Comparison of ENCODE assay signal across 1 cellular context in genomic region chr6:7697820-7698623, GRCh38.
TF ChIP-seq lines count a peak whose summit lies in the region.

No MANE protein-coding gene starts in this region.

TF ChIP-seq in HepG2, 621 proteins besides CTCF, POLR2A, EP300 and RAD21 (continued from another document and continues in another):
- TF ChIP-seq HMGXB3 (CRISPR knock-in tag; IDR thresholded peaks at IDR 0.05; ENCODE audit: borderline replicate concordance) (0 out of 2 replicates have a peak, but pooled peaks have one; percentile 59), ZNF451 (CRISPR knock-in tag; IDR thresholded peaks at IDR 0.05) (no peak), BATF2 (CRISPR knock-in tag; IDR thresholded peaks at IDR 0.05) (no peak), ESRRA (CRISPR knock-in tag; IDR thresholded peaks at IDR 0.05; ENCODE audit: low read depth) (no peak; the same call in 1 of the 2 replicates), KLF16 (CRISPR knock-in tag; IDR thresholded peaks at IDR 0.05) (peak in 1 of 2 experiments; percentile 92; a peak in 2 of 4 replicates), RCOR2 (CRISPR knock-in tag; IDR thresholded peaks at IDR 0.05) (peak; percentile 75; the same call in 1 of the 2 replicates), ZBTB37 (CRISPR knock-in tag; IDR thresholded peaks at IDR 0.05) (no peak; the same call in 1 of the 2 replicates), ZNF572 (CRISPR knock-in tag; IDR thresholded peaks at IDR 0.05) (no peak), ZNF136 (CRISPR knock-in tag; IDR thresholded peaks at IDR 0.05; ENCODE audit: low read depth) (no peak), NFKBIZ (CRISPR knock-in tag; IDR thresholded peaks at IDR 0.05) (peak; percentile 63; the same call in 1 of the 2 replicates), HNF1A (IDR thresholded peaks at IDR 0.05; ENCODE audit: low read depth) (no peak), HNF1A (CRISPR knock-in tag; IDR thresholded peaks at IDR 0.05; ENCODE audit: borderline replicate concordance) (no peak), ZSCAN21 (CRISPR knock-in tag; IDR thresholded peaks at IDR 0.05; ENCODE audit: borderline replicate concordance) (no peak), FOXP1 (IDR thresholded peaks at IDR 0.05) (no peak), FOXP1 (CRISPR knock-in tag; IDR thresholded peaks at IDR 0.05) (peak; percentile 50), ZNF331 (CRISPR knock-in tag; IDR thresholded peaks at IDR 0.05) (peak; percentile 66; the same call in 1 of the 2 replicates), ZNF761 (CRISPR knock-in tag; conservative IDR thresholded peaks at IDR 0.05) (no peak), PLRG1 (conservative IDR thresholded peaks at IDR 0.05) (no peak), RAD51 (IDR thresholded peaks at IDR 0.05; ENCODE audit: borderline replicate concordance) (no peak), CSRNP1 (CRISPR knock-in tag; IDR thresholded peaks at IDR 0.05) (no peak), CREBL2 (CRISPR knock-in tag; IDR thresholded peaks at IDR 0.05; ENCODE audit: borderline replicate concordance) (no peak), POLR2G (IDR thresholded peaks at IDR 0.05; ENCODE audit: low read depth, low read length) (no peak), ZNF253 (CRISPR knock-in tag; IDR thresholded peaks at IDR 0.05; ENCODE audit: borderline replicate concordance) (no peak), ZNF562 (CRISPR knock-in tag; IDR thresholded peaks at IDR 0.05; ENCODE audit: borderline replicate concordance) (no peak), ZNF432 (CRISPR knock-in tag; IDR thresholded peaks at IDR 0.05; ENCODE audit: borderline replicate concordance) (no peak), ISL2 (CRISPR knock-in tag; IDR thresholded peaks at IDR 0.05) (peak; percentile 39; the same call in 1 of the 2 replicates), ZNF816 (CRISPR knock-in tag; IDR thresholded peaks at IDR 0.05; ENCODE audit: borderline replicate concordance) (peak; percentile 40; the same call in 1 of the 2 replicates), ZGPAT (CRISPR knock-in tag; IDR thresholded peaks at IDR 0.05) (peak; percentile 95), ZC3H4 (CRISPR knock-in tag; IDR thresholded peaks at IDR 0.05; ENCODE audit: borderline replicate concordance) (no peak), MED1 (CRISPR knock-in tag; IDR thresholded peaks at IDR 0.05) (peak; percentile 54), CENPX (CRISPR knock-in tag; IDR thresholded peaks at IDR 0.05) (no peak), AKAP8 (CRISPR knock-in tag; IDR thresholded peaks at IDR 0.05) (no peak), HNF4G (IDR thresholded peaks at IDR 0.05; ENCODE audit: borderline replicate concordance, low read depth, low read length) (no peak), HNF4G (CRISPR knock-in tag; IDR thresholded peaks at IDR 0.05; ENCODE audit: borderline replicate concordance, low read depth) (no peak), ZNF549 (CRISPR knock-in tag; IDR thresholded peaks at IDR 0.05) (no peak), JUNB (CRISPR knock-in tag; IDR thresholded peaks at IDR 0.05; ENCODE audit: borderline replicate concordance) (no peak), NFIB (CRISPR knock-in tag; IDR thresholded peaks at IDR 0.05; ENCODE audit: borderline replicate concordance) (no peak), ZNF609 (CRISPR knock-in tag; IDR thresholded peaks at IDR 0.05; ENCODE audit: borderline replicate concordance) (no peak), ARID2 (CRISPR knock-in tag; IDR thresholded peaks at IDR 0.05; ENCODE audit: borderline replicate concordance) (0 out of 2 replicates have a peak, but pooled peaks have one; percentile 32), ZNF354B (CRISPR knock-in tag; IDR thresholded peaks at IDR 0.05) (no peak), ARNTL (CRISPR knock-in tag; IDR thresholded peaks at IDR 0.05) (no peak), ZNF10 (CRISPR knock-in tag; IDR thresholded peaks at IDR 0.05; ENCODE audit: borderline replicate concordance, low read depth) (no peak), SIN3B (IDR thresholded peaks at IDR 0.05; ENCODE audit: low read length) (no peak), DBP (CRISPR knock-in tag; IDR thresholded peaks at IDR 0.05; ENCODE audit: not compliant biosample characterization) (no peak), ZNF737 (CRISPR knock-in tag; IDR thresholded peaks at IDR 0.05; ENCODE audit: borderline replicate concordance) (no peak), MIER2 (CRISPR knock-in tag; IDR thresholded peaks at IDR 0.05) (no peak), FOXK2 (IDR thresholded peaks at IDR 0.05) (no peak)
